In the genomic region with DNA sequence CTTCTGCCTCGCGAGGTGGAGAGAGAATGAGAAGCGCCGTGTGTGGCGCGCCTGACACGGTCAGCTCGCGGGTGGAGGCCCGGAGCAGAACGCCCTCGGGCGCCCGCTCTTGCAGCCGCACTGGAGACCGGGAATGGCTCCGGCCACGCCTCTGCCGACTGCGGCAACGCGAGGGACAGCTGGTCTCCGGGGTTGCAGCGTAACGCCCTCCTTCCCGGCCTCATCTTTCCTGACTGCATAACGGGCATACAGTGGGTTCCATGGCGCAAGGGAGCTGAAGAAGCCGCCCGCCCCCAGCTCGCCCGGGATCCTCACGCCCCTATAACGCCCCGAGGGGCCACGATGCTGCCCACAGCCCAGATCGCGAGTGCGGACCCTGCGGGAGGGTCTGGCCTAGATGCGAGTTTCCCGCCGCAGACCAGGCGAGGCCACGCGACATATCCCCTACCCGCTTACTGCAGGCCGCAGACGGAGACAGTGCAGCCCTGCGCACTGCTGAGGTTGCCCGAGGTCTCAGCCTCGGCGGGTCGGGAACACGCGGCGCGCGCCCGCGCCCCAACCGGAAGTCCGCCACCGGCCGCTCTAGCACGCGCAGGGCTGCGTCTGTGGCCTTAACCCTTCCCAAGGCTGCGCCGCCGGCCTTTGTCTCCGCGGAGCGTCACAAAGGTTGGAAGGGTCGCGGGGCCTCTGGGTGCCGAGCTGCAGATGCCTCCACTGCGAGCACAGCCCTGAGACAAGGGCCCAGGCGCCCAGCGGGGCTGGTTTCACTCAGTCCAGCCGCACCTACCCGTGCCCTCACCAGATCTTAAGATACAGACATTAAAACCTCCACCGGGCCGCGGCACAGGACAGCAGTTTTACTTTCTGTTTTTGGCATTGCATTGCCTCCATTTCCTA, we compare ENCODE assay signal across 8 cellular contexts. TPM values are rescaled to one million over a fixed set of nuclear protein-coding genes. Genes with fewer than 3 reads are reported as not detected.
DNase-seq lines count a peak whose midpoint lies in the region; ATAC-seq lines count a peak whose summit lies in the region.

No MANE protein-coding gene starts in this region.

- peak overlapping the region; percentile 88 for H3K27ac Mint-ChIP-seq in activated T-cell treated with anti-CD3 and anti-CD28 coated beads, Interleukin-2, amount 50 U/mL, for 24 hours

- peak; percentile 64 for ATAC-seq in GM21515 (IDR thresholded peaks at IDR 0.05; ENCODE audit: unreplicated experiment)

- peak overlapping the region; percentile 96 for H3K4me3 Mint-ChIP-seq in activated T-cell treated with anti-CD3 and anti-CD28 coated beads, Interleukin-2, amount 50 U/mL, for 24 hours

- H3K27me3 Mint-ChIP-seq in activated T-cell treated with anti-CD3 and anti-CD28 coated beads, Interleukin-2, amount 50 U/mL, for 24 hours: no peaks in the 10 kb centered on the region

- peaks cover 42% of the 10 kb centered on the region for H3K4me1 Mint-ChIP-seq in activated T-cell treated with anti-CD3 and anti-CD28 coated beads, Interleukin-2, amount 50 U/mL, for 24 hours (ENCODE audit: low read depth)

- peak overlapping the region; percentile 93 for H3K9ac ChIP-seq in mucosa of stomach (ENCODE audit: low read length)

- H3K9me3 ChIP-seq in esophagus (ENCODE audit: control insufficient read depth in 2 of 2, insufficient read depth in 1 of 2, low read depth in 1 of 2, low read length in 1 of 2) (no peaks in the 10 kb centered on the region), mucosa of stomach (ENCODE audit: control insufficient read depth, low read length) (no peaks in the 10 kb centered on the region)

- peak; percentile 64 for DNase-seq in DMS 273 treated with DMSO at 0.1 percent for 48 hours (lab: John Stamatoyannopoulos, UW)
- peak; percentile 82 for DNase-seq in HuH-7 (ENCODE audit: low spot score)
- DNase-seq in OCI-M1 (lab: John Stamatoyannopoulos, UW): peak; percentile 97
- DNase-seq in activated T-cell treated with anti-CD3 and anti-CD28 coated beads, Interleukin-2, amount 50 U/mL, for 24 hours: peak; percentile 95
- peak; percentile 93 for DNase-seq in stimulated activated CD8-positive, alpha-beta memory T cell treated with anti-CD3 and anti-CD28 coated beads, Interleukin-4, amount 100 ng/mL, for 48 hours

- H3K27ac ChIP-seq in esophagus (ENCODE audit: low read depth in 2 of 2, low read length in 1 of 2): peak overlapping the region; percentile 96 to 97

- H3K4me1 ChIP-seq in esophagus (ENCODE audit: control insufficient read depth in 2 of 2, insufficient read depth in 2 of 2, low read length in 1 of 2): peaks cover 7 to 8% of the 10 kb centered on the region in 2 donors
- H3K4me1 ChIP-seq in mucosa of stomach (ENCODE audit: control insufficient read depth, insufficient read depth, low read length): peaks cover 14% of the 10 kb centered on the region

- WGBS in esophagus, 2 donors: 0% methylated on average over 84 to 85 of the region's 85 CpGs

- H3K9me3 Mint-ChIP-seq in activated T-cell treated with anti-CD3 and anti-CD28 coated beads, Interleukin-2, amount 50 U/mL, for 24 hours: no peaks in the 10 kb centered on the region

- H3K36me3 ChIP-seq in esophagus (ENCODE audit: control insufficient read depth in 2 of 2, insufficient read depth in 2 of 2, low read length in 1 of 2) (peaks cover 0 to 3% of the 10 kb centered on the region in 2 donors), mucosa of stomach (ENCODE audit: control insufficient read depth, insufficient read depth, low read length) (no peaks in the 10 kb centered on the region)

- H3K27me3 ChIP-seq in esophagus (ENCODE audit: control insufficient read depth in 1 of 2, insufficient read depth in 2 of 2, low read length in 2 of 2): no peaks in the 10 kb centered on the region
- no peaks in the 10 kb centered on the region for H3K27me3 ChIP-seq in mucosa of stomach (ENCODE audit: control insufficient read depth, insufficient read depth, low read length)

- H3K4me3 ChIP-seq in esophagus (ENCODE audit: low read depth in 1 of 2, low read length in 2 of 2) (peak overlapping the region; percentile 74 to 87), mucosa of stomach (ENCODE audit: low read length) (peak overlapping the region; percentile 71)

- H3K36me3 Mint-ChIP-seq in activated T-cell treated with anti-CD3 and anti-CD28 coated beads, Interleukin-2, amount 50 U/mL, for 24 hours (ENCODE audit: low read depth): peaks cover 49% of the 10 kb centered on the region

RNA-seq across cellular contexts. Expression of a gene that starts 18.8 kb away (rescaled TPM):
- 10 to 100 TPM; 21.8 to 33.9 TPM for polyA plus RNA-seq in esophagus

RNA-seq across cellular contexts. Expression of a gene that starts 21.3 kb away (rescaled TPM):
- 1 to 10 TPM; 2.2 to 3.3 TPM for polyA plus RNA-seq in esophagus

RNA-seq across cellular contexts. Expression of a gene that starts 48.3 kb away (rescaled TPM):
- polyA plus RNA-seq in esophagus: 10 to 100 TPM; 10.7 to 35.6 TPM

Comparison
In these comparisons a context has a peak if more than half of its experiments do, and no peak if none do; other contexts are left out.
1. Peak in every context shown above with its lines: DNase-seq, ATAC-seq, H3K4me3 ChIP-seq and H3K27ac ChIP-seq.